In genomic region chr12:66063976-66064375, GRCh38 we compare ENCODE assay signal across 30 cellular contexts.
"Had no signal": no experiment of that assay in that cellular context is flagged by ENCODE, and none has a peak within 500 bp of the region (broad histone marks: within the 10 kb centered on the region; RNA-seq: fewer than 3 reads in every experiment).

No MANE protein-coding gene starts in this region.

- H3K36me3 ChIP-seq: breast epithelium, left ventricle myocardium inferior, ovary, right lobe of liver, thoracic aorta had no signal

- H3K27me3 ChIP-seq: breast epithelium, ovary, right lobe of liver had no signal

- H3K27ac Mint-ChIP-seq: activated naive CD4-positive, alpha-beta T cell treated with anti-CD3 and anti-CD28 coated beads, Interleukin-2, amount 50 U/mL, for 72 hours; activated T-cell treated with anti-CD3 and anti-CD28 coated beads, Interleukin-2, amount 50 U/mL, for 72 hours; natural killer cell treated with Interleukin-12 subunit alpha and Interleukin-12 subunit beta and Interleukin-15 and Interleukin-18, amount 100 ng/mL, for 72 hours; progenitor cell of endocrine pancreas; stimulated activated effector memory CD8-positive, alpha-beta T cell treated with anti-CD3 and anti-CD28 coated beads, Interleukin-12 subunit alpha, Interleukin-12 subunit beta, amount 100 ng/mL, for 72 hours; stimulated activated naive CD8-positive, alpha-beta T cell treated with anti-CD3 and anti-CD28 coated beads, Interleukin-15, Interleukin-2, amounts not matched to agents 100 ng/mL and 50 ng/mL, for 24 hours; T-helper 1 cell treated with Interleukin-12 subunit alpha and Interleukin-12 subunit beta and Interleukin-4 antibody, amounts not matched to agents 30 μg/mL and 1 μg/mL, for 36 hours had no signal

- ATAC-seq: activated naive CD4-positive, alpha-beta T cell treated with anti-CD3 and anti-CD28 coated beads, Interleukin-2, amount 50 U/mL, for 72 hours; activated T-cell treated with anti-CD3 and anti-CD28 coated beads, Interleukin-2, amount 50 U/mL, for 72 hours; mucosa of descending colon; natural killer cell treated with Interleukin-12 subunit alpha and Interleukin-12 subunit beta and Interleukin-15 and Interleukin-18, amount 100 ng/mL, for 72 hours; right lobe of liver; stimulated activated effector memory CD8-positive, alpha-beta T cell treated with anti-CD3 and anti-CD28 coated beads, Interleukin-12 subunit alpha, Interleukin-12 subunit beta, amount 100 ng/mL, for 72 hours had no signal

- H3K36me3 Mint-ChIP-seq: activated naive CD4-positive, alpha-beta T cell treated with anti-CD3 and anti-CD28 coated beads, Interleukin-2, amount 50 U/mL, for 72 hours; natural killer cell treated with Interleukin-12 subunit alpha and Interleukin-12 subunit beta and Interleukin-15 and Interleukin-18, amount 100 ng/mL, for 72 hours; stimulated activated effector memory CD8-positive, alpha-beta T cell treated with anti-CD3 and anti-CD28 coated beads, Interleukin-12 subunit alpha, Interleukin-12 subunit beta, amount 100 ng/mL, for 72 hours had no signal

- H3K4me1 ChIP-seq: breast epithelium, left ventricle myocardium inferior, right lobe of liver had no signal

- H3K4me3 Mint-ChIP-seq: activated T-cell treated with anti-CD3 and anti-CD28 coated beads, Interleukin-2, amount 50 U/mL, for 72 hours; natural killer cell treated with Interleukin-12 subunit alpha and Interleukin-12 subunit beta and Interleukin-15 and Interleukin-18, amount 100 ng/mL, for 72 hours; stimulated activated effector memory CD8-positive, alpha-beta T cell treated with anti-CD3 and anti-CD28 coated beads, Interleukin-12 subunit alpha, Interleukin-12 subunit beta, amount 100 ng/mL, for 72 hours; stimulated activated naive CD8-positive, alpha-beta T cell treated with anti-CD3 and anti-CD28 coated beads, Interleukin-15, Interleukin-2, amounts not matched to agents 100 ng/mL and 50 ng/mL, for 24 hours; T-helper 1 cell treated with Interleukin-12 subunit alpha and Interleukin-12 subunit beta and Interleukin-4 antibody, amounts not matched to agents 30 μg/mL and 1 μg/mL, for 36 hours had no signal

- H3K9me3 Mint-ChIP-seq: activated naive CD4-positive, alpha-beta T cell treated with anti-CD3 and anti-CD28 coated beads, Interleukin-2, amount 50 U/mL, for 72 hours; activated T-cell treated with anti-CD3 and anti-CD28 coated beads, Interleukin-2, amount 50 U/mL, for 72 hours; natural killer cell treated with Interleukin-12 subunit alpha and Interleukin-12 subunit beta and Interleukin-15 and Interleukin-18, amount 100 ng/mL, for 72 hours; stimulated activated effector memory CD8-positive, alpha-beta T cell treated with anti-CD3 and anti-CD28 coated beads, Interleukin-12 subunit alpha, Interleukin-12 subunit beta, amount 100 ng/mL, for 72 hours; stimulated activated naive CD8-positive, alpha-beta T cell treated with anti-CD3 and anti-CD28 coated beads, Interleukin-15, Interleukin-2, amounts not matched to agents 100 ng/mL and 50 ng/mL, for 24 hours; T-helper 1 cell treated with Interleukin-12 subunit alpha and Interleukin-12 subunit beta and Interleukin-4 antibody, amounts not matched to agents 30 μg/mL and 1 μg/mL, for 36 hours had no signal

- FAIRE-seq: colon, frontal cortex, urothelium cell line had no signal

- H3K4me3 ChIP-seq: breast epithelium, left ventricle myocardium inferior, lung, mucosa of descending colon, ovary, right lobe of liver, thoracic aorta had no signal

- H3K9me3 ChIP-seq: breast epithelium, left ventricle myocardium inferior, mucosa of descending colon, ovary, right lobe of liver, thoracic aorta had no signal

- DNase-seq: activated CD4-positive, alpha-beta T cell treated with anti-CD3 and anti-CD28 coated beads for 4 hours; activated CD4-positive, alpha-beta T cell treated with anti-CD3 and anti-CD28 coated beads, Interleukin-2, amount 50 U/mL, for 4 hours; activated naive CD4-positive, alpha-beta T cell; activated T-cell treated with anti-CD3 and anti-CD28 coated beads for 4 hours; activated T-cell treated with anti-CD3 and anti-CD28 coated beads, Interleukin-2, amount 50 U/mL, for 72 hours; central memory CD4-positive, alpha-beta T cell; effector CD8-positive, alpha-beta T cell; islet precursor cell; left ventricle myocardium inferior; mesendoderm; mucosa of descending colon; ovary; right lobe of liver; stimulated activated CD4-positive, alpha-beta T cell treated with anti-CD3 and anti-CD28 coated beads, Interleukin-12 subunit alpha, Interleukin-12 subunit beta, amount 100 ng/mL, for 4 hours; stimulated activated CD4-positive, alpha-beta T cell treated with anti-CD3 and anti-CD28 coated beads, Interleukin-4, amount 100 ng/mL, for 1 hour; T-helper 9 cell; trophoblast cell had no signal

- H3K27ac ChIP-seq: breast epithelium, left ventricle myocardium inferior, ovary, right lobe of liver, thoracic aorta, VCaP had no signal
